In the genomic region with DNA sequence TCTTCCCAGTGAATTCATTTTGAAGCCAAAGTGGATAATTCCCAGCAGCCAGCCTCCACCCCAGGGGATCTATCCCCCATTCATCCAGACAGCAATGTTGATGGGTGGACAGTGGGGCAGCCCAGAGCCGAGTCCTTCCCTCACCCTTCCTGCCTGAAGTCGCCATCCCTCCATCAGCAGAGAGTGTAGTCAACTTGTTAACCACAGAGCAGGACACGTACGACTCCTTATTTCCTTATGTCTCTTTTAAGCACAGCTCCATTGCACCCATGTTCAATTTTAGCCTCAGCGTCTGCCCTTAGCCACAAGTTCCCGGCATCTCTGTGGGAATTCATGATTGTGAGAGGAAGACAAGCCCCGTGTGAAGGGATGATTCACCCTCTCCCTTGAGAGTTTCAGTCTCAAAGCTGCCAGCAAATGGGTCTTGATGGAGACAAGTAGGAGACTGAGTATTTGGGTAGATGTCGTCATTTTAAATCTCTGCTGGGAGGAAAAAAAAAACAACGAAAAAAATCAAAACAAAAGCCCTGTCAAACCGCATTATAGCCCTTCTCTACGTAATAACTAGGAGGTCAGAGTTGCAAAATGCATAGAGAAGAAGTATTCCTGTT, we compare ENCODE assay signal across 8 cellular contexts. TPM values are rescaled to one million over a fixed set of nuclear protein-coding genes. Genes with fewer than 3 reads are reported as not detected.
A peak's percentile ranks its signal among the peaks of the same experiment; 100 is the strongest.
DNase-seq lines count a peak whose midpoint lies in the region; ATAC-seq and TF ChIP-seq lines count a peak whose summit lies in the region.

No MANE protein-coding gene starts in this region.

- H3K4me3 ChIP-seq in AG04449 (ENCODE audit: low read depth, low read length) (peak overlapping the region; percentile 34), ascending aorta (peak overlapping the region in 1 of 2 donors; percentile 1), mesodermal cell (ENCODE audit: extremely low read depth, insufficient read depth, low read length, poor library complexity, severe bottlenecking) (no peak overlapping the region), upper lobe of right lung (no peak overlapping the region)

- intact Hi-C loops in ascending aorta (cut with DNase I): loop anchor here (2.0 to 10.0 kb wide), 4 partner anchors 41 to 194 kb away; no protein-coding TSS in a partner anchor
- intact Hi-C loops in upper lobe of right lung (cut with DNase I): no loop called here

- CTCF ChIA-PET in AG04449 (lab: Yijun Ruan, JAX): interaction anchor here (0.9 to 6.9 kb wide), 4 partner anchors 8 to 197 kb away, joined by 3 to 46 read pairs (median 6); no protein-coding TSS in a partner anchor

- DNase-seq in AG04449 (ENCODE audit: low read depth, low spot score) (peak; percentile 99), HCEC 1CT (peak; percentile 86), ascending aorta (ENCODE audit: low spot score in 2 of 2) (peak; percentile 48 to 90), upper lobe of right lung (no peak), HT-29 (ENCODE audit: low spot score) (no peak), medulla oblongata (ENCODE audit: extremely low spot score) (no peak)

- H3K36me3 ChIP-seq in ascending aorta (no peaks in the 10 kb centered on the region), mesodermal cell (ENCODE audit: control insufficient read depth, insufficient read depth, low read length) (no peaks in the 10 kb centered on the region), upper lobe of right lung (no peaks in the 10 kb centered on the region)

- TF ChIP-seq CTCF in AG04449 (IDR thresholded peaks at IDR 0.05; ENCODE audit: insufficient read depth, low read length, missing control alignments) (no peak), ascending aorta (IDR thresholded peaks at IDR 0.05) (no peak), upper lobe of right lung (IDR thresholded peaks at IDR 0.05) (no peak)

- WGBS in mesodermal cell (ENCODE audit: insufficient coverage in 2 of 2), 2 experiments: 55 to 72% methylated on average over 4 to 7 of the region's 11 CpGs

- H3K4me1 ChIP-seq in ascending aorta (peaks cover 0 to 7% of the 10 kb centered on the region in 2 donors), mesodermal cell (ENCODE audit: control insufficient read depth, insufficient read depth, low read length, poor library complexity, severe bottlenecking) (peaks cover 23% of the 10 kb centered on the region), upper lobe of right lung (peaks cover 8% of the 10 kb centered on the region)

- H3K27ac ChIP-seq in ascending aorta (peak overlapping the region; percentile 74 to 87), mesodermal cell (ENCODE audit: low read depth, low read length, severe bottlenecking) (peak overlapping the region; percentile 59), upper lobe of right lung (no peak overlapping the region)

- POLR2A ChIA-PET in AG04449 (lab: Yijun Ruan, JAX): interaction anchor here (1.0 to 1.7 kb wide), 4 partner anchors 7 to 30 kb away, joined by 3 to 6 read pairs (median 4); no protein-coding TSS in a partner anchor

- H3K9me3 ChIP-seq in ascending aorta (no peaks in the 10 kb centered on the region), mesodermal cell (ENCODE audit: control insufficient read depth, low read length) (peaks cover 3% of the 10 kb centered on the region), upper lobe of right lung (no peaks in the 10 kb centered on the region)

- ATAC-seq in upper lobe of right lung: no peak
- ATAC-seq in GM21576 (IDR thresholded peaks at IDR 0.05; ENCODE audit: unreplicated experiment): no peak

- H3K27me3 ChIP-seq in ascending aorta (no peaks in the 10 kb centered on the region), upper lobe of right lung (no peaks in the 10 kb centered on the region)

RNA-seq across cellular contexts. Expression of a gene that starts 58.3 kb away (rescaled TPM):
- total RNA-seq in ascending aorta (98.8 TPM), upper lobe of right lung (5.5 TPM)
- 1.7 TPM for polyA plus RNA-seq in mesodermal cell (2013, experiment 1 of 2)
- 1.3 TPM for polyA plus RNA-seq in mesodermal cell (2013, experiment 2 of 2)
- total RNA-seq in HT-29 (2014; rRNA removed; shearing (Covaris generic)): not detected in 2 replicates

Comparison
In these comparisons a context has a peak if more than half of its experiments do, and no peak if none do; other contexts are left out.
1. DNase-seq: peak in AG04449 (single experiment), HCEC 1CT (single experiment) and ascending aorta (2 of 2); none in upper lobe of right lung (single experiment), HT-29 (single experiment) and medulla oblongata (single experiment).
2. RNA of a gene that starts 58.3 kb away (total RNA-seq): 98.8 TPM in ascending aorta (single experiment); 5.5 TPM in upper lobe of right lung (single experiment) and not detected in HT-29; every median in the first group is over 10 times any median in the second.